In the genomic region with DNA sequence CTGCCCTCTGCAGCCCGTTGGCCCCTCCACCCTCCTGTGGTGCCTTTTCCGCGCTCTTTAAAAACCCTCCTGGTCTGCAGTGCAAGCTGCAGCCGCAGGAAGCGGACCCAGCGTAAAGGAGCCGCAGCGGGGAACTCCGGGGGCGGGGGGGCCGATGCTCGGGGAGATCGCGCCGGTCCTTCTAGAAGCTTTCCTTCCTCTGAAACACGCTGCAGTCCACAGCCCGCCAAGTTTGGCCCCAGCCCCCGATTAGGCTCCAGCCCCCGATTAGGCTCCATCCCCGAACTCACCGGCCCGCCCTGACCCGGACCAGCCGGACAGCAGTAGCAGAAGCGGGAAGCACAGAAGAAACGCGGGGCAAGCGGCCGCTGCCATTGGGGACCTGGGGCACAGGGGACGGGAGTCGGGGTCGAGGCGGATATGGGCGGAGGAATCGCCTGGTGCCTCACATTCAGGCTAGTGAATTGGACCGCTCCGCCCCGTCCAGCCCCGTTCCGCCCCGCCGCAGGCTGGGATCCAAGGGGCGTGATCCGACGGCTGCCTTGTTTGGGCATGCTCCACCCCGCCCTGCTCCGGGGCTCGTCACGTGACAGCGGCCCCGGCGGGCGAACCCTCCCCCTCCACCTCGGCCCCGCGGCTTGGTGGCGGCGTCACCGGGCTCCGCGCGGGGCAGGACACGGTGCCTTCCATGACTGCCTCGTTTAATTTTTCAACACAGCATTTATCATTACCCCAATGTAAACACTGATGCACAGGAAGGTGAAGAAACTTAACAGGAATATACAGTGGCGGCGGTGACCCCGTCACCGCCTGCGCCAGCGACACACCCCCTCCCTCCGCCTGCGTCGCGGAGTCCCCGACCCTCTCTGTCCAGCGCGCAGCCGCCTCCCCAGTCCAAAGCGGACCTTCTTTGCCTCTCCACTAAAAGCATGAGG, we compare ENCODE assay signal across 8 cellular contexts. TPM values are rescaled to one million over a fixed set of nuclear protein-coding genes. Genes with fewer than 3 reads are reported as not detected.
DNase-seq lines count a peak whose midpoint lies in the region; ATAC-seq, FAIRE-seq and TF ChIP-seq lines count a peak whose summit lies in the region.

No MANE protein-coding gene starts in this region.

- H3K27me3 ChIP-seq in right cardiac atrium (ENCODE audit: control insufficient read depth, insufficient read depth) (no peaks in the 10 kb centered on the region), psoas muscle (ENCODE audit: insufficient read depth in 3 of 3, low read length in 2 of 3) (peaks cover 0 to 53% (median 5%) of the 10 kb centered on the region in 3 donors)

- intact Hi-C loops in right cardiac atrium (cut with DNase I) = no loop called here
- intact Hi-C loops in psoas muscle (cut with DNase I) = no loop called here

- H3K27ac ChIP-seq in right cardiac atrium (ENCODE audit: low read length) = no peak overlapping the region
- no peak overlapping the region for H3K27ac ChIP-seq in psoas muscle
- H3K27ac ChIP-seq in urinary bladder (ENCODE audit: low read depth) = no peak overlapping the region

- TF ChIP-seq POLR2A in GM12891 (IDR thresholded peaks at IDR 0.05; ENCODE audit: low read depth, low read length) = no peak

- H3K36me3 ChIP-seq in psoas muscle (ENCODE audit: insufficient read depth in 1 of 2, low read depth in 1 of 2) = no peaks in the 10 kb centered on the region
- H3K36me3 ChIP-seq in urinary bladder (ENCODE audit: insufficient read depth) = no peaks in the 10 kb centered on the region

- under 1% methylated on average over 79 of the region's 79 CpGs for WGBS in right cardiac atrium
- WGBS in psoas muscle, 3 donors = 1 to 2% (median 1%) methylated on average over 42 to 79 of the region's 79 CpGs
- WGBS in urinary bladder = under 1% methylated on average over 79 of the region's 79 CpGs

- peak overlapping the region; percentile 98 for H3K27ac Mint-ChIP-seq in T-helper 1 cell treated with Interleukin-12 subunit alpha and Interleukin-12 subunit beta and Interleukin-4 antibody, amounts not matched to agents 30 μg/mL and 1 μg/mL, for 36 hours

- H3K9me3 ChIP-seq in right cardiac atrium (ENCODE audit: control insufficient read depth, low read length) (no peaks in the 10 kb centered on the region), psoas muscle (no peaks in the 10 kb centered on the region)

- H3K4me1 Mint-ChIP-seq in T-helper 1 cell treated with Interleukin-12 subunit alpha and Interleukin-12 subunit beta and Interleukin-4 antibody, amounts not matched to agents 30 μg/mL and 1 μg/mL, for 36 hours (ENCODE audit: low read depth) = peaks cover 44% of the 10 kb centered on the region

- H3K4me1 ChIP-seq in right cardiac atrium (ENCODE audit: control insufficient read depth, insufficient read depth, low read length) = no peaks in the 10 kb centered on the region
- peaks cover 7% of the 10 kb centered on the region for H3K4me1 ChIP-seq in psoas muscle
- no peaks in the 10 kb centered on the region for H3K4me1 ChIP-seq in urinary bladder (ENCODE audit: insufficient read depth)

- peak; percentile 94 for FAIRE-seq in GM12891 (lab: Jason Lieb, UNC)

- H3K4me3 ChIP-seq in right cardiac atrium (ENCODE audit: low read length) (peak overlapping the region; percentile 67), psoas muscle (peak overlapping the region; percentile 75), urinary bladder (ENCODE audit: low read depth, low read length) (peak overlapping the region; percentile 54)

- H3K9me3 Mint-ChIP-seq in T-helper 1 cell treated with Interleukin-12 subunit alpha and Interleukin-12 subunit beta and Interleukin-4 antibody, amounts not matched to agents 30 μg/mL and 1 μg/mL, for 36 hours = peaks cover 8% of the 10 kb centered on the region

- TF ChIP-seq CTCF in psoas muscle (IDR thresholded peaks at IDR 0.05) = no peak

- DNase-seq in GM12891 (ENCODE audit: insufficient read length, low spot score) (peak; percentile 91), NCI-H146 (lab: John Stamatoyannopoulos, UW) (peak; percentile 98), amygdala (lab: John Stamatoyannopoulos, UW) (peak in 54 of 56 donors; percentile 4 to 87 (median 66)), right cardiac atrium (peak; percentile 95 to 98 (median 97)), psoas muscle (peak; percentile 94 to 95)

- peaks cover 43% of the 10 kb centered on the region for H3K27me3 Mint-ChIP-seq in T-helper 1 cell treated with Interleukin-12 subunit alpha and Interleukin-12 subunit beta and Interleukin-4 antibody, amounts not matched to agents 30 μg/mL and 1 μg/mL, for 36 hours (ENCODE audit: low read depth)

- peaks cover 18% of the 10 kb centered on the region for H3K36me3 Mint-ChIP-seq in T-helper 1 cell treated with Interleukin-12 subunit alpha and Interleukin-12 subunit beta and Interleukin-4 antibody, amounts not matched to agents 30 μg/mL and 1 μg/mL, for 36 hours (ENCODE audit: low read depth)

- ATAC-seq in HG02852 (IDR thresholded peaks at IDR 0.05; ENCODE audit: unreplicated experiment) (peak; percentile 54), right cardiac atrium (peak; percentile 98), psoas muscle (peak; percentile 99 to 100 (median 99))

- H3K4me3 Mint-ChIP-seq in T-helper 1 cell treated with Interleukin-12 subunit alpha and Interleukin-12 subunit beta and Interleukin-4 antibody, amounts not matched to agents 30 μg/mL and 1 μg/mL, for 36 hours = peak overlapping the region; percentile 93

TF ChIP-seq in GM12891, 5 proteins besides CTCF, POLR2A, EP300 and RAD21:
- 0 out of 2 replicates have a peak, but pooled peaks have one; percentile 17 for TF ChIP-seq POU2F2 (IDR thresholded peaks at IDR 0.05; ENCODE audit: low read depth, low read length)
- TF ChIP-seq TAF1 (IDR thresholded peaks at IDR 0.05; ENCODE audit: low read depth, low read length) = no peak

RNA-seq across cellular contexts. Expression of gene RAET1L, which starts 20.3 kb away (rescaled TPM):
- not detected for polyA plus RNA-seq in GM12891 (2012; ENCODE audit: low read depth, missing spikeins)
- not detected for total RNA-seq in right cardiac atrium
- not detected for polyA plus RNA-seq in right cardiac atrium
- total RNA-seq in psoas muscle = not detected
- polyA plus RNA-seq in psoas muscle = under 1 TPM in 2 of 3 donors, not detected in 1; 0.06 to 0.07 TPM
- total RNA-seq in urinary bladder = not detected
- not detected for polyA plus RNA-seq in urinary bladder

RNA-seq across cellular contexts. Expression of gene ULBP1, which starts 41.3 kb away (rescaled TPM):
- polyA plus RNA-seq in GM12891 (2012; ENCODE audit: low read depth, missing spikeins) = 0.27 TPM
- total RNA-seq in right cardiac atrium (under 1 TPM in 3 of 4 donors, not detected in 1; 0.20 to 0.22 (median 0.21) TPM), psoas muscle (under 1 TPM; 0.06 to 0.12 (median 0.10) TPM), urinary bladder (0.16 TPM)
- polyA plus RNA-seq in right cardiac atrium (0.20 TPM), psoas muscle (under 1 TPM; 0.03 to 0.10 (median 0.03) TPM), urinary bladder (0.03 TPM)
